8 cellular contexts compared by ENCODE assay signal in the genomic region with DNA sequence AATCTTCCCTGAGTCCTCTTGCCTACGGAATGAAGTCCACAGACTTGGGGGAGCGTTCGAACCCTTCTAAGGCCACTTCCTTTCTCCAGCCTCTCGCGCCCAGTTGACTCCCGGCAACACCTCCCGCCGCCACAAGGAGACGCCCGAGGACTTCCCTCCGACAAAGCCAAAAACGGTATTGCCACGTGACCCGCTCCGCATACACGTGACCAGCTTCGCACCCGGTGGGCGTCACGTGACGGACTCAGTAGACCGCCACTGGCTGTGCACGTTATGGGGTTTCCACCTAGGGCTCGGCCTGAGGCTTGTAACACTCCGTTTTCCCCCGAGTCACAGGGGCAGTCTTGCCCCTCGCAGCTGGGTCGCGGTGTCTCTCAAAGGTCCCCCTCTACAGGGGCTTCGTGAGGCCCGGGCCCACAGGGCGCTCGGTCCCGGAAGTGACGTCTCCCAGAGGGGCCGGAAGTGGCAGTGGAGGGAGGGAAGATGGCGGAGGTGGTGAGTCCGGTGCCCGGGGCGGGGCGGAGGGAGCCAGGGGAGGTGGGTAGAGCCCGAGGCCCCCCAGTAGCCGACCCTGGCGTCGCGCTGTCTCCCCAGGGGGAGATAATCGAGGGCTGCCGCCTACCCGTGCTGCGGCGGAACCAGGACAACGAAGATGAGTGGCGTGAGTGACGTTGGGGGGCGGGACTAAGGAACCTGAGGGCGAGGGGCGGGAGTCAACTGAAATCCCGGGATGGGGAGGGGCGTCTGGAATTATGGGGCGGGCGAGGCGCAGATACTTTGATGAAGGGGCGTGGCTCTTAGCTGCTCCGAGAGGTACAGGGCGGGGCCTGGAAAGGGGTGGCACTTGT. TPM values are rescaled to one million over a fixed set of nuclear protein-coding genes. Genes with fewer than 3 reads are reported as not detected.
DNase-seq lines count a peak whose midpoint lies in the region; ATAC-seq and TF ChIP-seq lines count a peak whose summit lies in the region.

A gene (plus strand): TSS at position 468 of the 848 bp plus-strand sequence. CDS start 16 bp downstream, at position 484.

- peak; percentile 79 for ATAC-seq in CD4-positive, alpha-beta T cell (ENCODE audit: poor library complexity)
- ATAC-seq in GM19397 (IDR thresholded peaks at IDR 0.05; ENCODE audit: unreplicated experiment) (peak; percentile 85), HG03571 (IDR thresholded peaks at IDR 0.05; ENCODE audit: unreplicated experiment) (peak; percentile 68)

- H3K27ac ChIP-seq in CD4-positive, alpha-beta T cell (ENCODE audit: low read depth, low read length): peak within 1 kb of the TSS; percentile 99
- peak within 1 kb of the TSS; percentile 96 for H3K27ac ChIP-seq in duodenal mucosa (ENCODE audit: low read depth, low read length)

- H3K27ac Mint-ChIP-seq in CD4-positive, alpha-beta T cell: peak within 1 kb of the TSS; percentile 99
- peak within 1 kb of the TSS; percentile 97 for H3K27ac Mint-ChIP-seq in activated CD4-positive, alpha-beta memory T cell treated with anti-CD3 and anti-CD28 coated beads for 36 hours

- intact Hi-C loops in CD4-positive, alpha-beta T cell (cut with DNase I, micrococcal nuclease): loop anchor here (1.0 to 10.0 kb wide), 13 partner anchors 8 to 553 kb away; a partner anchor contains a TSS
- intact Hi-C loops in activated CD4-positive, alpha-beta memory T cell treated with anti-CD3 and anti-CD28 coated beads for 36 hours (cut with micrococcal nuclease): loop anchor here (1.0 to 5.0 kb wide), 8 partner anchors 8 to 290 kb away; a partner anchor contains a TSS
- intact Hi-C loops in lower leg skin (cut with DNase I; ENCODE audit: low total_unique reads): loop anchor here (10.0 kb wide), 1 partner anchor 63 kb away; no protein-coding TSS in a partner anchor

- peak; percentile 98 for TF ChIP-seq CTCF in CD4-positive, alpha-beta T cell (IDR thresholded peaks at IDR 0.05)
- peak in 2 of 3 donors; percentile 95 to 100 for TF ChIP-seq CTCF in lower leg skin (IDR thresholded peaks at IDR 0.05)

- TF ChIP-seq POLR2A in lower leg skin (IDR thresholded peaks at IDR 0.05): peak in 1 of 2 donors; percentile 74

- peak within 1 kb of the TSS; percentile 77 to 87 for H3K4me3 ChIP-seq in duodenal mucosa (ENCODE audit: low read depth in 1 of 2, low read length in 2 of 2)
- H3K4me3 ChIP-seq in lower leg skin (ENCODE audit: low read depth, poor library complexity, severe bottlenecking): peak within 1 kb of the TSS; percentile 52

- peaks cover 46% of the 10 kb centered on the region for H3K36me3 Mint-ChIP-seq in CD4-positive, alpha-beta T cell (ENCODE audit: low read depth)
- H3K36me3 Mint-ChIP-seq in activated CD4-positive, alpha-beta memory T cell treated with anti-CD3 and anti-CD28 coated beads for 36 hours: peaks cover 26% of the 10 kb centered on the region

- H3K4me1 ChIP-seq in duodenal mucosa (ENCODE audit: control insufficient read depth in 1 of 2, insufficient read depth in 2 of 2, low read length in 2 of 2): peaks cover 5 to 8% of the 10 kb centered on the region in 2 donors

- DNase-seq in CD4-positive, alpha-beta T cell: peak; percentile 95 to 97 (median 96)
- peak; percentile 99 for DNase-seq in NCI-H82 (lab: John Stamatoyannopoulos, UW)
- peak; percentile 99 for DNase-seq in activated CD4-positive, alpha-beta memory T cell treated with anti-CD3 and anti-CD28 coated beads for 36 hours
- peak; percentile 99 to 100 for DNase-seq in lower leg skin (ENCODE audit: low spot score in 2 of 2)
- DNase-seq in stimulated activated CD4-positive, alpha-beta T cell treated with anti-CD3 and anti-CD28 coated beads, Interleukin-4, amount 100 ng/mL, for 48 hours (ENCODE audit: low read depth in 2 of 2): peak; percentile 96 to 98

- H3K27me3 ChIP-seq in CD4-positive, alpha-beta T cell (ENCODE audit: control insufficient read depth, insufficient read depth, low read length): no peaks in the 10 kb centered on the region
- no peaks in the 10 kb centered on the region for H3K27me3 ChIP-seq in duodenal mucosa (ENCODE audit: control insufficient read depth in 1 of 2, insufficient read depth in 2 of 2, low read length in 2 of 2)

- POLR2A ChIA-PET in CD4-positive, alpha-beta T cell (lab: Charles Lee): interaction anchor here (0.6 to 2.7 kb wide), 26 partner anchors 10 to 590 kb away, joined by 3 to 54 read pairs (median 7); a partner anchor contains a TSS
- POLR2A ChIA-PET in activated CD4-positive, alpha-beta memory T cell treated with anti-CD3 and anti-CD28 coated beads for 36 hours (lab: Charles Lee): interaction anchor here (0.6 to 1.7 kb wide), 14 partner anchors 9 to 333 kb away, joined by 3 to 13 read pairs (median 3); a partner anchor contains a TSS

- no peaks in the 10 kb centered on the region for H3K9me3 Mint-ChIP-seq in CD4-positive, alpha-beta T cell
- H3K9me3 Mint-ChIP-seq in activated CD4-positive, alpha-beta memory T cell treated with anti-CD3 and anti-CD28 coated beads for 36 hours: no peaks in the 10 kb centered on the region

- CTCF ChIA-PET in CD4-positive, alpha-beta T cell (lab: Charles Lee): interaction anchor here (0.6 to 2.6 kb wide), 43 partner anchors 8 to 686 kb away, joined by 3 to 40 read pairs (median 6); a partner anchor contains a TSS
- CTCF ChIA-PET in activated CD4-positive, alpha-beta memory T cell treated with anti-CD3 and anti-CD28 coated beads for 36 hours (lab: Charles Lee): interaction anchor here (0.7 to 3.2 kb wide), 44 partner anchors 8 to 339 kb away, joined by 3 to 72 read pairs (median 6); a partner anchor contains a TSS

- peaks cover 23% of the 10 kb centered on the region for H3K4me1 Mint-ChIP-seq in CD4-positive, alpha-beta T cell (ENCODE audit: low read depth)
- H3K4me1 Mint-ChIP-seq in activated CD4-positive, alpha-beta memory T cell treated with anti-CD3 and anti-CD28 coated beads for 36 hours (ENCODE audit: low read depth): peaks cover 27% of the 10 kb centered on the region

- H3K4me3 Mint-ChIP-seq in CD4-positive, alpha-beta T cell: peak within 1 kb of the TSS; percentile 98
- H3K4me3 Mint-ChIP-seq in activated CD4-positive, alpha-beta memory T cell treated with anti-CD3 and anti-CD28 coated beads for 36 hours: peak within 1 kb of the TSS; percentile 90

- 0% methylated on average over 61 to 65 of the region's 65 CpGs for WGBS in lower leg skin, 2 donors

- H3K27me3 Mint-ChIP-seq in CD4-positive, alpha-beta T cell: no peaks in the 10 kb centered on the region
- no peaks in the 10 kb centered on the region for H3K27me3 Mint-ChIP-seq in activated CD4-positive, alpha-beta memory T cell treated with anti-CD3 and anti-CD28 coated beads for 36 hours

- peaks cover 29 to 38% of the 10 kb centered on the region in 2 donors for H3K36me3 ChIP-seq in duodenal mucosa (ENCODE audit: control insufficient read depth in 1 of 2, insufficient read depth in 2 of 2, low read length in 2 of 2)

- no peaks in the 10 kb centered on the region for H3K9me3 ChIP-seq in CD4-positive, alpha-beta T cell (ENCODE audit: control insufficient read depth, low read length)
- no peaks in the 10 kb centered on the region for H3K9me3 ChIP-seq in duodenal mucosa (ENCODE audit: control insufficient read depth in 1 of 2, low read length in 2 of 2)

- peak within 1 kb of the TSS; percentile 85 to 96 for H3K9ac ChIP-seq in duodenal mucosa (ENCODE audit: low read depth in 1 of 2, low read length in 2 of 2)

RNA-seq across cellular contexts. Expression of the gene that starts here (rescaled TPM):
- 10 to 100 TPM; 90.9 to 99.6 TPM for total RNA-seq in CD4-positive, alpha-beta T cell
- total RNA-seq in activated CD4-positive, alpha-beta memory T cell treated with anti-CD3 and anti-CD28 coated beads for 36 hours: 10 to 100 TPM; 55.9 to 61.6 TPM
- total RNA-seq in lower leg skin: 10 to 100 TPM; 68.9 to 96.0 (median 85.7) TPM

Comparison
In these comparisons a context has a peak if more than half of its experiments do, and no peak if none do; other contexts are left out.
1. Peak in every context shown above with its lines: DNase-seq, ATAC-seq, H3K4me3 ChIP-seq and H3K27ac ChIP-seq.